In the genomic region with DNA sequence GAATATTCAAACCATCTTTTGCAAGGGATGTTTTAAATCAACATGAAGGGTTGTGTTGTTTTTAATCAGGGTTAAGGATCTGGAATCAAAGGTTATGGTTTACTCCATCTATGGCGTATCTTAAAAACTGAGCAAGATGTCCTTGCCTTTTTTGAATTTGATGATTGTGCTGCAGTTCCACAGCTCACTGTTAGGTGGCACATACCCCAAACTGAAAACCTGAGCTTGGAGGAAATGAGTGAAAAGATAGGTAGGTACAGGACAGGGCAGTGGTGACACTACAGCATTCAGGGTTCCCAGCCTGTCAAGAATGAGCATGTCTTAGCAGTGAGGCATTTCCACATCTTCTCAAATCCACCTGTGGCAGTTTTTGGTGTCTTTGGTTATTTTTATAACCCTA, we compare ENCODE assay signal across 8 cellular contexts. TPM values are rescaled to one million over a fixed set of nuclear protein-coding genes. Genes with fewer than 3 reads are reported as not detected.
DNase-seq lines count a peak whose midpoint lies in the region; ATAC-seq and TF ChIP-seq lines count a peak whose summit lies in the region.

No MANE protein-coding gene starts in this region.

- H3K4me1 ChIP-seq in heart right ventricle = peaks cover 0 to 15% (median 0%) of the 10 kb centered on the region in 9 donors

- ATAC-seq in HG03558 (IDR thresholded peaks at IDR 0.05; ENCODE audit: extremely low read depth, unreplicated experiment) = peak; percentile 24
- peak in 3 of 8 donors; percentile 27 to 38 (median 29) for ATAC-seq in heart right ventricle
- no peak for ATAC-seq in GM21367 (IDR thresholded peaks at IDR 0.05; ENCODE audit: unreplicated experiment)
- no peak for ATAC-seq in GM21786 (IDR thresholded peaks at IDR 0.05; ENCODE audit: unreplicated experiment)

- H3K4me3 ChIP-seq in heart right ventricle = no peak overlapping the region

- peaks cover 0 to 4% (median 0%) of the 10 kb centered on the region in 9 donors for H3K36me3 ChIP-seq in heart right ventricle

- 45 to 73% methylated on average over 1 of the region's 1 CpG for whole genome bisulfite sequencing in heart right ventricle, 2 donors

- intact Hi-C loops in heart right ventricle (cut with DNase I) = loop anchor here in 1 of 10 donors (10.0 kb wide), 1 partner anchor 357 kb away; the partner anchor contains the start of gene MAGEA8

- no peak overlapping the region for H3K27ac ChIP-seq in heart right ventricle

- TF ChIP-seq CTCF in heart right ventricle (IDR thresholded peaks at IDR 0.05) = peak in 7 of 9 donors; percentile 39 to 57 (median 49)

- no peaks in the 10 kb centered on the region for H3K9me3 ChIP-seq in heart right ventricle

- peaks cover 0 to 6% (median 0%) of the 10 kb centered on the region in 7 donors for H3K27me3 ChIP-seq in heart right ventricle

- peak; percentile 14 for DNase-seq in AG08395 (ENCODE audit: low spot score)
- DNase-seq in Daoy (ENCODE audit: low read depth) = peak; percentile 6
- peak; percentile 29 for DNase-seq in activated CD4-positive, alpha-beta T cell treated with anti-CD3 and anti-CD28 coated beads, Interleukin-2, amount 50 U/mL, for 1 hour
- DNase-seq in heart right ventricle = no peak
- DNase-seq in superior temporal gyrus (ENCODE audit: extremely low spot score) = peak; percentile 44

RNA-seq across cellular contexts. Expression of gene EOLA1, which starts 13.1 kb away (rescaled TPM):
- total RNA-seq in Daoy (2014; rRNA removed; shearing (Covaris generic)) = 7.4 and 12.7 TPM in 2 replicates
- 10 to 100 TPM; 20.6 to 35.8 (median 26.1) TPM for total RNA-seq in heart right ventricle
- polyA plus RNA-seq in heart right ventricle = 10 to 100 TPM; 21.0 to 37.7 TPM

RNA-seq across cellular contexts. Expression of gene HSFX3, which starts 22.0 kb away (rescaled TPM):
- not detected in 2 replicates for total RNA-seq in Daoy (2014; rRNA removed; shearing (Covaris generic))
- under 1 TPM in 2 of 10 donors, not detected in 8; 0.21 to 0.31 TPM for total RNA-seq in heart right ventricle
- polyA plus RNA-seq in heart right ventricle = under 1 TPM in 1 of 2 donors, not detected in 1; 0.12 TPM

RNA-seq across cellular contexts. Expression of gene IDS, which starts 22.6 kb away (rescaled TPM):
- total RNA-seq in Daoy (2014; rRNA removed; shearing (Covaris generic)) = 28.1 and 45.1 TPM in 2 replicates
- total RNA-seq in heart right ventricle = 10 to 100 TPM; 65.3 to 89.5 (median 73.5) TPM
- polyA plus RNA-seq in heart right ventricle = 10 to 100 TPM; 24.0 to 30.5 TPM

RNA-seq across cellular contexts. Expression of gene MAGEA9B, which starts 59.6 kb away (rescaled TPM):
- 0.11 TPM in 1 of 2 replicates, not detected in the other for total RNA-seq in Daoy (2014; rRNA removed; shearing (Covaris generic))
- not detected for total RNA-seq in heart right ventricle
- not detected for polyA plus RNA-seq in heart right ventricle

Comparison
In these comparisons a context has a peak if more than half of its experiments do, and no peak if none do; other contexts are left out.
1. DNase-seq: peak in AG08395 (single experiment), Daoy (single experiment), activated CD4-positive, alpha-beta T cell treated with anti-CD3 and anti-CD28 coated beads, Interleukin-2, amount 50 U/mL, for 1 hour (single experiment) and superior temporal gyrus (single experiment); none in heart right ventricle (0 of 2).